ENCODE assay signal across 9 cellular contexts in genomic region chr1:3610823-3611169, GRCh38. TPM values are rescaled to one million over a fixed set of nuclear protein-coding genes. Genes with fewer than 3 reads are reported as not detected.
DNase-seq lines count a peak whose midpoint lies in the region; ATAC-seq and TF ChIP-seq lines count a peak whose summit lies in the region.
"Had no signal": no experiment of that assay in that cellular context is flagged by ENCODE, and none has a peak within 500 bp of the region (broad histone marks: within the 10 kb centered on the region; RNA-seq: fewer than 3 reads in every experiment).

No MANE protein-coding gene starts in this region.

- no peak overlapping the region for H3K27ac ChIP-seq in CD8-positive, alpha-beta memory T cell (ENCODE audit: low read depth, low read length)
- H3K27ac ChIP-seq in PC-3 (ENCODE audit: low read length) (no peak overlapping the region), prostate gland (no peak overlapping the region)

- ATAC-seq in PC-3 (peak; percentile 2), left colon (no peak), GM18868 (IDR thresholded peaks at IDR 0.05; ENCODE audit: unreplicated experiment) (no peak), GM21576 (IDR thresholded peaks at IDR 0.05; ENCODE audit: unreplicated experiment) (no peak)

- peaks cover 0 to 13% (median 4%) of the 10 kb centered on the region in 3 donors for H3K4me1 Mint-ChIP-seq in CD8-positive, alpha-beta memory T cell

- intact Hi-C loops in PC-3 (cut with micrococcal nuclease): no loop called here
- intact Hi-C loops in prostate gland (cut with DNase I): no loop called here
- intact Hi-C loops in left colon (cut with DNase I, micrococcal nuclease): no loop called here

- no peak overlapping the region for H3K4me3 ChIP-seq in CD8-positive, alpha-beta memory T cell (ENCODE audit: low read length)
- peak overlapping the region; percentile 73 for H3K4me3 ChIP-seq in PC-3 (ENCODE audit: low read length)
- H3K4me3 ChIP-seq in fibroblast of villous mesenchyme (ENCODE audit: low read depth, low read length): peak overlapping the region; percentile 41
- H3K4me3 ChIP-seq in prostate gland: peak overlapping the region; percentile 26 to 35

- no TSS peak for BruUV-seq in PC-3 (replicated peaks; lab: Mats Ljungman, UMichigan)

- no peaks in the 10 kb centered on the region for H3K79me2 ChIP-seq in PC-3 (ENCODE audit: low read length)

- no peaks in the 10 kb centered on the region for H3K36me3 ChIP-seq in CD8-positive, alpha-beta memory T cell (ENCODE audit: insufficient read depth, low read length)
- H3K36me3 ChIP-seq in PC-3 (ENCODE audit: low read depth, low read length): no peaks in the 10 kb centered on the region
- no peaks in the 10 kb centered on the region for H3K36me3 ChIP-seq in prostate gland

- peaks cover 0 to 2% (median 0%) of the 10 kb centered on the region in 5 donors for H3K9me3 Mint-ChIP-seq in CD8-positive, alpha-beta memory T cell

- CTCF ChIA-PET in CD8-positive, alpha-beta memory T cell (lab: Charles Lee): no interaction called here
- CTCF ChIA-PET in PC-3 (lab: Charles Lee): no interaction called here

- H3K36me3 Mint-ChIP-seq in CD8-positive, alpha-beta memory T cell: no peaks in the 10 kb centered on the region

- H3K9me3 ChIP-seq in CD8-positive, alpha-beta memory T cell (ENCODE audit: low read length): no peaks in the 10 kb centered on the region
- H3K9me3 ChIP-seq in PC-3 (ENCODE audit: low read length) (no peaks in the 10 kb centered on the region), prostate gland (no peaks in the 10 kb centered on the region)

- TF ChIP-seq POLR2A in prostate gland (IDR thresholded peaks at IDR 0.05): no peak

- POLR2A ChIA-PET in CD8-positive, alpha-beta memory T cell (lab: Charles Lee): no interaction called here
- POLR2A ChIA-PET in PC-3 (lab: Charles Lee; ENCODE audit: unreplicated experiment): no interaction called here

- peaks cover 10% of the 10 kb centered on the region for H3K27me3 ChIP-seq in CD8-positive, alpha-beta memory T cell (ENCODE audit: insufficient read depth, low read length, poor library complexity, severe bottlenecking)
- H3K27me3 ChIP-seq in PC-3 (ENCODE audit: low read length): no peaks in the 10 kb centered on the region
- peaks cover 7% of the 10 kb centered on the region for H3K27me3 ChIP-seq in prostate gland (replicated peaks; ENCODE audit: insufficient read depth)

- 5% methylated on average over 18 of the region's 18 CpGs for WGBS in prostate gland

- H3K4me3 Mint-ChIP-seq in CD8-positive, alpha-beta memory T cell: peak overlapping the region in 6 of 7 donors; percentile 51 to 82 (median 65)

- TF ChIP-seq CTCF in PC-3 (conservative IDR thresholded peaks at IDR 0.05; ENCODE audit: low read depth, low read length) (no peak), fibroblast of villous mesenchyme (IDR thresholded peaks at IDR 0.05; ENCODE audit: insufficient read depth, low read depth, low read length) (no peak), prostate gland (IDR thresholded peaks at IDR 0.05) (no peak)

- peaks cover 9 to 37% of the 10 kb centered on the region in 2 donors for H3K27me3 Mint-ChIP-seq in CD8-positive, alpha-beta memory T cell

- peak overlapping the region; percentile 86 for H2AFZ ChIP-seq in PC-3 (ENCODE audit: low read length)

- no peaks in the 10 kb centered on the region for H3K9me2 ChIP-seq in PC-3 (replicated peaks; ENCODE audit: low read length)

- H4K20me1 ChIP-seq in PC-3 (ENCODE audit: low read length): no peaks in the 10 kb centered on the region

- DNase-seq in CD8-positive, alpha-beta memory T cell: no peak
- DNase-seq in PC-3 (no peak), fibroblast of villous mesenchyme (ENCODE audit: low read depth) (no peak), prostate gland (ENCODE audit: low spot score) (no peak), NCI-H1436 treated with DMSO at 0.1 percent for 48 hours (lab: John Stamatoyannopoulos, UW) (no peak), left colon (no peak)
- DNase-seq: NCI-H510A treated with DMSO at 0.1 percent for 48 hours had no signal

- peaks cover 8% of the 10 kb centered on the region for H3K4me1 ChIP-seq in CD8-positive, alpha-beta memory T cell (ENCODE audit: insufficient read depth, low read length)
- peaks cover 32% of the 10 kb centered on the region for H3K4me1 ChIP-seq in PC-3 (ENCODE audit: insufficient read depth, low read length)
- peaks cover 7% of the 10 kb centered on the region for H3K4me1 ChIP-seq in prostate gland (replicated peaks)

- H3K27ac Mint-ChIP-seq in CD8-positive, alpha-beta memory T cell: peak overlapping the region in 1 of 8 donors; percentile 84

- peak overlapping the region; percentile 90 for H3K4me2 ChIP-seq in PC-3 (ENCODE audit: low read length)

- no peaks in the 10 kb centered on the region for H3F3A ChIP-seq in PC-3 (ENCODE audit: low read length, unreplicated experiment)

- no peak overlapping the region for H3K9ac ChIP-seq in PC-3 (ENCODE audit: low read length)

RNA-seq across cellular contexts. Expression of gene MEGF6, which starts 0.5 kb away (rescaled TPM):
- total RNA-seq in CD8-positive, alpha-beta memory T cell: 10 to 100 TPM; 10.8 to 12.0 TPM
- 3.4 TPM for polyA plus RNA-seq in CD8-positive, alpha-beta memory T cell
- total RNA-seq in PC-3 (2014; rRNA removed) (32.5 and 40.1 TPM in 2 replicates), fibroblast of villous mesenchyme (2.2 and 7.1 TPM in 2 replicates), prostate gland (10 to 100 TPM; 67.3 to 82.5 TPM), left colon (1 to 10 TPM; 6.3 to 8.2 TPM)

RNA-seq across cellular contexts. Expression of gene TPRG1L, which starts 14.0 kb away (rescaled TPM):
- 10 to 100 TPM; 18.9 to 21.1 TPM for total RNA-seq in CD8-positive, alpha-beta memory T cell
- 47.7 TPM for polyA plus RNA-seq in CD8-positive, alpha-beta memory T cell
- total RNA-seq in PC-3 (2014; rRNA removed) (32.0 and 44.5 TPM in 2 replicates), fibroblast of villous mesenchyme (19.4 and 20.3 TPM in 2 replicates), prostate gland (10 to 100 TPM; 26.4 to 35.0 TPM), left colon (10 to 100 TPM; 88.5 to 93.9 TPM)

RNA-seq across cellular contexts. Expression of gene WRAP73, which starts 39.1 kb away (rescaled TPM):
- total RNA-seq in CD8-positive, alpha-beta memory T cell: 10 to 100 TPM; 26.1 to 30.7 TPM
- polyA plus RNA-seq in CD8-positive, alpha-beta memory T cell: 33.8 TPM
- total RNA-seq in PC-3 (2014; rRNA removed): 57.2 and 67.8 TPM in 2 replicates
- 9.7 and 12.5 TPM in 2 replicates for total RNA-seq in fibroblast of villous mesenchyme
- 10 to 100 TPM; 22.3 to 39.5 TPM for total RNA-seq in prostate gland
- total RNA-seq in left colon: 10 to 100 TPM; 20.1 to 23.6 TPM

RNA-seq across cellular contexts. Expression of gene TP73, which starts 41.5 kb away (rescaled TPM):
- under 1 TPM; 0.49 to 0.63 TPM for total RNA-seq in CD8-positive, alpha-beta memory T cell
- 0.20 TPM for polyA plus RNA-seq in CD8-positive, alpha-beta memory T cell
- 2.5 and 2.6 TPM in 2 replicates for total RNA-seq in PC-3 (2014; rRNA removed)
- total RNA-seq in fibroblast of villous mesenchyme: not detected in 2 replicates
- 10 to 100 TPM in 1 of 2 donors, 1 to 10 TPM in 1; 5.1 to 15.1 TPM for total RNA-seq in prostate gland
- under 1 TPM; 0.11 to 0.70 TPM for total RNA-seq in left colon
